21 cellular contexts compared by ENCODE assay signal in genomic region chr9:120392245-120392644, GRCh38.
"Had no signal": no experiment of that assay in that cellular context is flagged by ENCODE, and none has a peak within 500 bp of the region (broad histone marks: within the 10 kb centered on the region; RNA-seq: fewer than 3 reads in every experiment).

No MANE protein-coding gene starts in this region.

- DNase-seq: activated CD4-positive, alpha-beta memory T cell treated with anti-CD3 and anti-CD28 coated beads for 36 hours; activated CD4-positive, alpha-beta T cell treated with anti-CD3 and anti-CD28 coated beads, Interleukin-2, amount 10 ng/mL, durations not matched to agents 7 days and 5 days; activated CD4-positive, CD25-positive, alpha-beta regulatory T cell; activated CD8-positive, alpha-beta memory T cell treated with anti-CD3 and anti-CD28 coated beads for 24 hours; activated effector memory CD4-positive, alpha-beta T cell treated with Interleukin-2 at 50 U/mL for 16 hours; activated naive CD4-positive, alpha-beta T cell; activated T-cell treated with anti-CD3 and anti-CD28 coated beads, Interleukin-2, amount 50 U/mL, for 72 hours; brain microvascular endothelial cell; NCI-H1092; NCI-H1417; NCI-H2029 treated with DMSO at 0.1 percent for 48 hours; NCI-H345; NCI-H510A; NCI-H526 treated with DMSO at 0.1 percent for 48 hours; NCI-H82; SIG-M5; T-helper 2 cell had no signal

- H3K27ac Mint-ChIP-seq: activated CD4-positive, alpha-beta memory T cell treated with anti-CD3 and anti-CD28 coated beads for 36 hours; activated naive CD4-positive, alpha-beta T cell treated with anti-CD3 and anti-CD28 coated beads, Interleukin-2, amount 50 U/mL, for 24 hours had no signal

- H3K9me3 Mint-ChIP-seq: activated CD4-positive, alpha-beta memory T cell treated with anti-CD3 and anti-CD28 coated beads for 36 hours; activated CD4-positive, alpha-beta T cell treated with anti-CD3 and anti-CD28 coated beads, Interleukin-2, amount 10 ng/mL, durations not matched to agents 7 days and 5 days; activated naive CD4-positive, alpha-beta T cell treated with anti-CD3 and anti-CD28 coated beads, Interleukin-2, amount 50 U/mL, for 24 hours; activated T-cell treated with anti-CD3 and anti-CD28 coated beads, Interleukin-2, amount 50 U/mL, for 72 hours had no signal

- H3K27me3 Mint-ChIP-seq: activated CD4-positive, alpha-beta memory T cell treated with anti-CD3 and anti-CD28 coated beads for 36 hours; activated CD4-positive, alpha-beta T cell treated with anti-CD3 and anti-CD28 coated beads, Interleukin-2, amount 10 ng/mL, durations not matched to agents 7 days and 5 days; activated naive CD4-positive, alpha-beta T cell treated with anti-CD3 and anti-CD28 coated beads, Interleukin-2, amount 50 U/mL, for 24 hours had no signal

- H3K4me3 Mint-ChIP-seq: activated CD4-positive, alpha-beta memory T cell treated with anti-CD3 and anti-CD28 coated beads for 36 hours; activated CD4-positive, alpha-beta T cell treated with anti-CD3 and anti-CD28 coated beads, Interleukin-2, amount 10 ng/mL, durations not matched to agents 7 days and 5 days; activated naive CD4-positive, alpha-beta T cell treated with anti-CD3 and anti-CD28 coated beads, Interleukin-2, amount 50 U/mL, for 24 hours; activated T-cell treated with anti-CD3 and anti-CD28 coated beads, Interleukin-2, amount 50 U/mL, for 72 hours had no signal

- H3K27ac ChIP-seq: brain microvascular endothelial cell, cardiac muscle cell, KMS-11, VCaP had no signal

- H3K27me3 ChIP-seq: brain microvascular endothelial cell, cardiac muscle cell had no signal

- H3K4me3 ChIP-seq: cardiac muscle cell had no signal

- H3K4me2 ChIP-seq: KMS-11 had no signal

- ATAC-seq: activated T-cell treated with anti-CD3 and anti-CD28 coated beads, Interleukin-2, amount 50 U/mL, for 72 hours had no signal

- H3K9ac ChIP-seq: KMS-11 had no signal
